1 cellular context compared by ENCODE assay signal in genomic region chr17:64496786-64497564, GRCh38.
TF ChIP-seq lines count a peak whose summit lies in the region.

Gene POLG2, minus strand, starts transcription at chr17:64497054. Its CDS starts 86 bp downstream, at chr17:64496968.

TF ChIP-seq in HepG2, 621 proteins besides CTCF, POLR2A, EP300 and RAD21 (continued from another document and continues in another):
- TF ChIP-seq, protein P1, sequence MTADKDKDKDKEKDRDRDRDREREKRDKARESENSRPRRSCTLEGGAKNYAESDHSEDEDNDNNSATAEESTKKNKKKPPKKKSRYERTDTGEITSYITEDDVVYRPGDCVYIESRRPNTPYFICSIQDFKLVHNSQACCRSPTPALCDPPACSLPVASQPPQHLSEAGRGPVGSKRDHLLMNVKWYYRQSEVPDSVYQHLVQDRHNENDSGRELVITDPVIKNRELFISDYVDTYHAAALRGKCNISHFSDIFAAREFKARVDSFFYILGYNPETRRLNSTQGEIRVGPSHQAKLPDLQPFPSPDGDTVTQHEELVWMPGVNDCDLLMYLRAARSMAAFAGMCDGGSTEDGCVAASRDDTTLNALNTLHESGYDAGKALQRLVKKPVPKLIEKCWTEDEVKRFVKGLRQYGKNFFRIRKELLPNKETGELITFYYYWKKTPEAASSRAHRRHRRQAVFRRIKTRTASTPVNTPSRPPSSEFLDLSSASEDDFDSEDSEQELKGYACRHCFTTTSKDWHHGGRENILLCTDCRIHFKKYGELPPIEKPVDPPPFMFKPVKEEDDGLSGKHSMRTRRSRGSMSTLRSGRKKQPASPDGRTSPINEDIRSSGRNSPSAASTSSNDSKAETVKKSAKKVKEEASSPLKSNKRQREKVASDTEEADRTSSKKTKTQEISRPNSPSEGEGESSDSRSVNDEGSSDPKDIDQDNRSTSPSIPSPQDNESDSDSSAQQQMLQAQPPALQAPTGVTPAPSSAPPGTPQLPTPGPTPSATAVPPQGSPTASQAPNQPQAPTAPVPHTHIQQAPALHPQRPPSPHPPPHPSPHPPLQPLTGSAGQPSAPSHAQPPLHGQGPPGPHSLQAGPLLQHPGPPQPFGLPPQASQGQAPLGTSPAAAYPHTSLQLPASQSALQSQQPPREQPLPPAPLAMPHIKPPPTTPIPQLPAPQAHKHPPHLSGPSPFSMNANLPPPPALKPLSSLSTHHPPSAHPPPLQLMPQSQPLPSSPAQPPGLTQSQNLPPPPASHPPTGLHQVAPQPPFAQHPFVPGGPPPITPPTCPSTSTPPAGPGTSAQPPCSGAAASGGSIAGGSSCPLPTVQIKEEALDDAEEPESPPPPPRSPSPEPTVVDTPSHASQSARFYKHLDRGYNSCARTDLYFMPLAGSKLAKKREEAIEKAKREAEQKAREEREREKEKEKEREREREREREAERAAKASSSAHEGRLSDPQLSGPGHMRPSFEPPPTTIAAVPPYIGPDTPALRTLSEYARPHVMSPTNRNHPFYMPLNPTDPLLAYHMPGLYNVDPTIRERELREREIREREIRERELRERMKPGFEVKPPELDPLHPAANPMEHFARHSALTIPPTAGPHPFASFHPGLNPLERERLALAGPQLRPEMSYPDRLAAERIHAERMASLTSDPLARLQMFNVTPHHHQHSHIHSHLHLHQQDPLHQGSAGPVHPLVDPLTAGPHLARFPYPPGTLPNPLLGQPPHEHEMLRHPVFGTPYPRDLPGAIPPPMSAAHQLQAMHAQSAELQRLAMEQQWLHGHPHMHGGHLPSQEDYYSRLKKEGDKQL (CRISPR knock-in tag; IDR thresholded peaks at IDR 0.05; ENCODE audit: low read depth) = no peak; the same call in 1 of the 2 replicates
- TF ChIP-seq ZMYM4 (CRISPR knock-in tag; IDR thresholded peaks at IDR 0.05) = peak; percentile 65
- peak; percentile 40; the same call in 1 of the 2 replicates for TF ChIP-seq ZNF136 (CRISPR knock-in tag; IDR thresholded peaks at IDR 0.05; ENCODE audit: low read depth)
- TF ChIP-seq, protein P2, sequence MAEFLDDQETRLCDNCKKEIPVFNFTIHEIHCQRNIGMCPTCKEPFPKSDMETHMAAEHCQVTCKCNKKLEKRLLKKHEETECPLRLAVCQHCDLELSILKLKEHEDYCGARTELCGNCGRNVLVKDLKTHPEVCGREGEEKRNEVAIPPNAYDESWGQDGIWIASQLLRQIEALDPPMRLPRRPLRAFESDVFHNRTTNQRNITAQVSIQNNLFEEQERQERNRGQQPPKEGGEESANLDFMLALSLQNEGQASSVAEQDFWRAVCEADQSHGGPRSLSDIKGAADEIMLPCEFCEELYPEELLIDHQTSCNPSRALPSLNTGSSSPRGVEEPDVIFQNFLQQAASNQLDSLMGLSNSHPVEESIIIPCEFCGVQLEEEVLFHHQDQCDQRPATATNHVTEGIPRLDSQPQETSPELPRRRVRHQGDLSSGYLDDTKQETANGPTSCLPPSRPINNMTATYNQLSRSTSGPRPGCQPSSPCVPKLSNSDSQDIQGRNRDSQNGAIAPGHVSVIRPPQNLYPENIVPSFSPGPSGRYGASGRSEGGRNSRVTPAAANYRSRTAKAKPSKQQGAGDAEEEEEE (CRISPR knock-in tag; IDR thresholded peaks at IDR 0.05; ENCODE audit: borderline replicate concordance) = no peak
- no peak for TF ChIP-seq DNMT3B (CRISPR knock-in tag; conservative IDR thresholded peaks at IDR 0.05)
- TF ChIP-seq HIVEP1 (CRISPR knock-in tag; IDR thresholded peaks at IDR 0.05) = peak; percentile 75
- peak; percentile 89 for TF ChIP-seq ATF7-NPFF (CRISPR knock-in tag; IDR thresholded peaks at IDR 0.05; ENCODE audit: low read depth)
- TF ChIP-seq ZNF34 (CRISPR knock-in tag; IDR thresholded peaks at IDR 0.05; ENCODE audit: borderline replicate concordance) = peak; percentile 87; the same call in 1 of the 2 replicates
- TF ChIP-seq RARA (CRISPR knock-in tag; IDR thresholded peaks at IDR 0.05) = peak; percentile 48
- TF ChIP-seq NR2F1 (CRISPR knock-in tag; IDR thresholded peaks at IDR 0.05) = peak in 1 of 2 experiments; percentile 66; a peak in 2 of 4 replicates
- TF ChIP-seq HES4 (CRISPR knock-in tag; IDR thresholded peaks at IDR 0.05; ENCODE audit: borderline replicate concordance) = peak; percentile 70
- no peak for TF ChIP-seq ZNF577 (CRISPR knock-in tag; IDR thresholded peaks at IDR 0.05; ENCODE audit: borderline replicate concordance, low read depth)
- TF ChIP-seq TBP (CRISPR knock-in tag; IDR thresholded peaks at IDR 0.05) = no peak; the same call in 1 of the 2 replicates
- no peak for TF ChIP-seq ZNF382 (CRISPR knock-in tag; IDR thresholded peaks at IDR 0.05; ENCODE audit: borderline replicate concordance)
- no peak for TF ChIP-seq HNF4G (IDR thresholded peaks at IDR 0.05; ENCODE audit: borderline replicate concordance, low read depth, low read length)
- peak; percentile 63; the same call in 1 of the 2 replicates for TF ChIP-seq HNF4G (CRISPR knock-in tag; IDR thresholded peaks at IDR 0.05; ENCODE audit: borderline replicate concordance, low read depth)
- TF ChIP-seq ZNF777 (CRISPR knock-in tag; IDR thresholded peaks at IDR 0.05) = no peak
- TF ChIP-seq, protein P3, sequence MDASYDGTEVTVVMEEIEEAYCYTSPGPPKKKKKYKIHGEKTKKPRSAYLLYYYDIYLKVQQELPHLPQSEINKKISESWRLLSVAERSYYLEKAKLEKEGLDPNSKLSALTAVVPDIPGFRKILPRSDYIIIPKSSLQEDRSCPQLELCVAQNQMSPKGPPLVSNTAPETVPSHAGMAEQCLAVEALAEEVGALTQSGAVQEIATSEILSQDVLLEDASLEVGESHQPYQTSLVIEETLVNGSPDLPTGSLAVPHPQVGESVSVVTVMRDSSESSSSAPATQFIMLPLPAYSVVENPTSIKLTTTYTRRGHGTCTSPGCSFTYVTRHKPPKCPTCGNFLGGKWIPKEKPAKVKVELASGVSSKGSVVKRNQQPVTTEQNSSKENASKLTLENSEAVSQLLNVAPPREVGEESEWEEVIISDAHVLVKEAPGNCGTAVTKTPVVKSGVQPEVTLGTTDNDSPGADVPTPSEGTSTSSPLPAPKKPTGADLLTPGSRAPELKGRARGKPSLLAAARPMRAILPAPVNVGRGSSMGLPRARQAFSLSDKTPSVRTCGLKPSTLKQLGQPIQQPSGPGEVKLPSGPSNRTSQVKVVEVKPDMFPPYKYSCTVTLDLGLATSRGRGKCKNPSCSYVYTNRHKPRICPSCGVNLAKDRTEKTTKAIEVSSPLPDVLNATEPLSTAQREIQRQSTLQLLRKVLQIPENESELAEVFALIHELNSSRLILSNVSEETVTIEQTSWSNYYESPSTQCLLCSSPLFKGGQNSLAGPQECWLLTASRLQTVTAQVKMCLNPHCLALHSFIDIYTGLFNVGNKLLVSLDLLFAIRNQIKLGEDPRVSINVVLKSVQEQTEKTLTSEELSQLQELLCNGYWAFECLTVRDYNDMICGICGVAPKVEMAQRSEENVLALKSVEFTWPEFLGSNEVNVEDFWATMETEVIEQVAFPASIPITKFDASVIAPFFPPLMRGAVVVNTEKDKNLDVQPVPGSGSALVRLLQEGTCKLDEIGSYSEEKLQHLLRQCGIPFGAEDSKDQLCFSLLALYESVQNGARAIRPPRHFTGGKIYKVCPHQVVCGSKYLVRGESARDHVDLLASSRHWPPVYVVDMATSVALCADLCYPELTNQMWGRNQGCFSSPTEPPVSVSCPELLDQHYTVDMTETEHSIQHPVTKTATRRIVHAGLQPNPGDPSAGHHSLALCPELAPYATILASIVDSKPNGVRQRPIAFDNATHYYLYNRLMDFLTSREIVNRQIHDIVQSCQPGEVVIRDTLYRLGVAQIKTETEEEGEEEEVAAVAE (CRISPR knock-in tag; IDR thresholded peaks at IDR 0.05; ENCODE audit: borderline replicate concordance) = peak; percentile 80
- TF ChIP-seq PITX1 (CRISPR knock-in tag; IDR thresholded peaks at IDR 0.05) = no peak; the same call in 1 of the 2 replicates
- peak; percentile 87 for TF ChIP-seq ZMAT3 (CRISPR knock-in tag; conservative IDR thresholded peaks at IDR 0.05)
- peak; percentile 97 for TF ChIP-seq ZNF350 (CRISPR knock-in tag; IDR thresholded peaks at IDR 0.05; ENCODE audit: borderline replicate concordance, low read depth)
- TF ChIP-seq WIZ (CRISPR knock-in tag; IDR thresholded peaks at IDR 0.05) = no peak; the same call in 1 of the 2 replicates
- TF ChIP-seq SP5 (CRISPR knock-in tag; IDR thresholded peaks at IDR 0.05; ENCODE audit: borderline replicate concordance, low read depth) = peak; percentile 55; the same call in 1 of the 2 replicates
- peak; percentile 91 for TF ChIP-seq PHF8 (CRISPR knock-in tag; IDR thresholded peaks at IDR 0.05)
- TF ChIP-seq PBX3 (CRISPR knock-in tag; IDR thresholded peaks at IDR 0.05; ENCODE audit: borderline replicate concordance) = no peak
- TF ChIP-seq KDM4B (CRISPR knock-in tag; IDR thresholded peaks at IDR 0.05) = peak; percentile 13; the same call in 1 of the 2 replicates
- no peak for TF ChIP-seq U2AF2 (IDR thresholded peaks at IDR 0.05; ENCODE audit: low read depth, low read length)
- TF ChIP-seq STAT5B (CRISPR knock-in tag; IDR thresholded peaks at IDR 0.05) = peak; percentile 72; the same call in 1 of the 2 replicates
- peak; percentile 50 for TF ChIP-seq BHLHE40 (IDR thresholded peaks at IDR 0.05; ENCODE audit: low read length)
- TF ChIP-seq ZNF747 (CRISPR knock-in tag; IDR thresholded peaks at IDR 0.05; ENCODE audit: borderline replicate concordance) = peak; percentile 77
- TF ChIP-seq TGIF2 (CRISPR knock-in tag; IDR thresholded peaks at IDR 0.05) = peak; percentile 71; the same call in 1 of the 2 replicates
- no peak for TF ChIP-seq TBL1XR1 (IDR thresholded peaks at IDR 0.05; ENCODE audit: borderline replicate concordance, low read length, partially characterized antibody)
- no peak for TF ChIP-seq ZSCAN20 (CRISPR knock-in tag; IDR thresholded peaks at IDR 0.05; ENCODE audit: borderline replicate concordance)
- TF ChIP-seq, protein P4, sequence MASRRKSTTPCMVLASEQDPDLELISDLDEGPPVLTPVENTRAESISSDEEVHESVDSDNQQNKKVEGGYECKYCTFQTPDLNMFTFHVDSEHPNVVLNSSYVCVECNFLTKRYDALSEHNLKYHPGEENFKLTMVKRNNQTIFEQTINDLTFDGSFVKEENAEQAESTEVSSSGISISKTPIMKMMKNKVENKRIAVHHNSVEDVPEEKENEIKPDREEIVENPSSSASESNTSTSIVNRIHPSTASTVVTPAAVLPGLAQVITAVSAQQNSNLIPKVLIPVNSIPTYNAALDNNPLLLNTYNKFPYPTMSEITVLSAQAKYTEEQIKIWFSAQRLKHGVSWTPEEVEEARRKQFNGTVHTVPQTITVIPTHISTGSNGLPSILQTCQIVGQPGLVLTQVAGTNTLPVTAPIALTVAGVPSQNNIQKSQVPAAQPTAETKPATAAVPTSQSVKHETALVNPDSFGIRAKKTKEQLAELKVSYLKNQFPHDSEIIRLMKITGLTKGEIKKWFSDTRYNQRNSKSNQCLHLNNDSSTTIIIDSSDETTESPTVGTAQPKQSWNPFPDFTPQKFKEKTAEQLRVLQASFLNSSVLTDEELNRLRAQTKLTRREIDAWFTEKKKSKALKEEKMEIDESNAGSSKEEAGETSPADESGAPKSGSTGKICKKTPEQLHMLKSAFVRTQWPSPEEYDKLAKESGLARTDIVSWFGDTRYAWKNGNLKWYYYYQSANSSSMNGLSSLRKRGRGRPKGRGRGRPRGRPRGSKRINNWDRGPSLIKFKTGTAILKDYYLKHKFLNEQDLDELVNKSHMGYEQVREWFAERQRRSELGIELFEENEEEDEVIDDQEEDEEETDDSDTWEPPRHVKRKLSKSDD (CRISPR knock-in tag; IDR thresholded peaks at IDR 0.05; ENCODE audit: low read depth) = peak; percentile 94
- TF ChIP-seq KAT8 (CRISPR knock-in tag; IDR thresholded peaks at IDR 0.05) = peak; percentile 92
- TF ChIP-seq BRD4 (CRISPR knock-in tag; IDR thresholded peaks at IDR 0.05) = peak; percentile 71
- no peak; the same call in 1 of the 2 replicates for TF ChIP-seq ZNF761 (CRISPR knock-in tag; conservative IDR thresholded peaks at IDR 0.05)
- no peak for TF ChIP-seq TOE1 (CRISPR knock-in tag; IDR thresholded peaks at IDR 0.05)
- TF ChIP-seq ZNF10 (CRISPR knock-in tag; IDR thresholded peaks at IDR 0.05; ENCODE audit: borderline replicate concordance, low read depth) = no peak
- TF ChIP-seq ZNF121 (CRISPR knock-in tag; IDR thresholded peaks at IDR 0.05) = 0 out of 2 replicates have a peak, but pooled peaks have one; percentile 2
- TF ChIP-seq, protein P5, sequence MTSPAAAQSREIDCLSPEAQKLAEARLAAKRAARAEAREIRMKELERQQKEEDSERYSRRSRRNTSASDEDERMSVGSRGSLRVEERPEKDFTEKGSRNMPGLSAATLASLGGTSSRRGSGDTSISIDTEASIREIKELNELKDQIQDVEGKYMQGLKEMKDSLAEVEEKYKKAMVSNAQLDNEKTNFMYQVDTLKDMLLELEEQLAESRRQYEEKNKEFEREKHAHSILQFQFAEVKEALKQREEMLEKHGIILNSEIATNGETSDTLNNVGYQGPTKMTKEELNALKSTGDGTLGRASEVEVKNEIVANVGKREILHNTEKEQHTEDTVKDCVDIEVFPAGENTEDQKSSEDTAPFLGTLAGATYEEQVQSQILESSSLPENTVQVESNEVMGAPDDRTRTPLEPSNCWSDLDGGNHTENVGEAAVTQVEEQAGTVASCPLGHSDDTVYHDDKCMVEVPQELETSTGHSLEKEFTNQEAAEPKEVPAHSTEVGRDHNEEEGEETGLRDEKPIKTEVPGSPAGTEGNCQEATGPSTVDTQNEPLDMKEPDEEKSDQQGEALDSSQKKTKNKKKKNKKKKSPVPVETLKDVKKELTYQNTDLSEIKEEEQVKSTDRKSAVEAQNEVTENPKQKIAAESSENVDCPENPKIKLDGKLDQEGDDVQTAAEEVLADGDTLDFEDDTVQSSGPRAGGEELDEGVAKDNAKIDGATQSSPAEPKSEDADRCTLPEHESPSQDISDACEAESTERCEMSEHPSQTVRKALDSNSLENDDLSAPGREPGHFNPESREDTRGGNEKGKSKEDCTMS (CRISPR knock-in tag; conservative IDR thresholded peaks at IDR 0.05) = no peak; the same call in 1 of the 2 replicates
